8 cellular contexts compared by ENCODE assay signal in the genomic region with DNA sequence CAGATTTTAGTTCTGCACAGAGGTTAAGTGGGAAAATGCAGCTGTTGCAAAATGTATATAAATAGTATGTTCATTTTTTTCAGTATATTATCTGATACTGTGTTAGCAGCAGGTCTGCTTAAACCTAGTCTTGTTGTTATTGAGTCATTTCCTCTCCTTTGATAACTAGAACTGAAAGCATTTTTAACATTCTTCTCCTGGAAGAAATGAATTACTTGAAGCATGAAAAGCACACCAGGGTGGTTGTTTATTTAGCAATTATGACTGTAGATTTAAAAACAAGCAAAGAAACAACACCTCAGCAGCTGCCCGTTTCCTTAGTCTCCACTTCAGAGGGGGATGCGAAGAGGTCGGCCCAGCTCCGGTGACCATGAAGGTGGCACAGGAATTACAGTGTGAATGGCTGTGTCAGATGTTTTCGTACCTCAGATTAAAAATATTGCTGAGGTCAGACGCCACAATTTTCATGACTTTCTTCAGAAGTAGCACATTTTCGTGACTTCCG. TPM values are rescaled to one million over a fixed set of nuclear protein-coding genes. Genes with fewer than 3 reads are reported as not detected.
A peak's percentile ranks its signal among the peaks of the same experiment; 100 is the strongest.
DNase-seq lines count a peak whose midpoint lies in the region; ATAC-seq, FAIRE-seq and TF ChIP-seq lines count a peak whose summit lies in the region.

No MANE protein-coding gene starts in this region.

- TF ChIP-seq POLR2A in A549 (IDR thresholded peaks at IDR 0.05; ENCODE audit: low read length) = no peak

- POLR2A ChIA-PET in A549 (lab: Yijun Ruan, JAX) = interaction anchor here (1.2 to 1.5 kb wide), 2 partner anchors 52 to 108 kb away, joined by 3 to 4 read pairs; no protein-coding TSS in a partner anchor

- TF ChIP-seq CTCF in A549 (IDR thresholded peaks at IDR 0.05) = no peak
- no peak for TF ChIP-seq CTCF in colonic mucosa (IDR thresholded peaks at IDR 0.05)

- peak in 1 of 2 experiments; percentile 39 for DNase-seq in A549 (ENCODE audit: low read depth in 1 of 2, low spot score in 1 of 2)
- peak; percentile 63 for DNase-seq in HCEC 1CT
- peak; percentile 40 for DNase-seq in activated CD4-positive, CD25-positive, alpha-beta regulatory T cell treated with anti-CD3 and anti-CD28 coated beads, Interleukin-2, amount 50 U/mL, for 72 hours
- DNase-seq in glomerular visceral epithelial cell (ENCODE audit: extremely low spot score) = peak; percentile 69
- no peak for DNase-seq in colonic mucosa
- DNase-seq in HT-29 (ENCODE audit: low spot score) = no peak
- no peak for DNase-seq in NCI-H2227 treated with DMSO at 0.1 percent for 48 hours (lab: John Stamatoyannopoulos, UW)

- TF ChIP-seq RAD21 in A549 (conservative IDR thresholded peaks at IDR 0.05 in 1 of 2, IDR thresholded peaks at IDR 0.05 in 1 of 2) = peak in 1 of 2 experiments; percentile 18; a peak in 1 of 5 replicates

- H3K9me3 ChIP-seq in A549 = no peaks in the 10 kb centered on the region
- H3K9me3 ChIP-seq in colonic mucosa = no peaks in the 10 kb centered on the region

- H3K4me3 ChIP-seq in A549 = no peak overlapping the region
- H3K4me3 ChIP-seq in colonic mucosa = no peak overlapping the region

- H3K27ac ChIP-seq in A549 (peak overlapping the region; percentile 79 to 88), colonic mucosa (no peak overlapping the region)

- peak; percentile 82 to 84; a peak in 4 of 5 replicates for TF ChIP-seq EP300 in A549 (IDR thresholded peaks at IDR 0.05)

- CTCF ChIA-PET in A549 (lab: Yijun Ruan, JAX) = interaction anchor here (2.0 to 4.5 kb wide), 2 partner anchors 17 to 99 kb away, joined by 4 to 23 read pairs; no protein-coding TSS in a partner anchor

- H3K4me1 ChIP-seq in A549 (peaks cover 78% of the 10 kb centered on the region), colonic mucosa (no peaks in the 10 kb centered on the region)

- peak overlapping the region; percentile 54 for H3K4me2 ChIP-seq in A549

- intact Hi-C loops in colonic mucosa (cut with DNase I) = no loop called here

- no peak overlapping the region for H3K9ac ChIP-seq in colonic mucosa (ENCODE audit: low read depth in 2 of 2, low read length in 2 of 2)

- H3K27me3 ChIP-seq in colonic mucosa = no peaks in the 10 kb centered on the region

- no peaks in the 10 kb centered on the region for H3K36me3 ChIP-seq in colonic mucosa

- FAIRE-seq in A549 (lab: Jason Lieb, UNC) = no peak

- ATAC-seq in A549 = peak; percentile 45 to 58; a peak in 5 of 6 replicates
- no peak for ATAC-seq in HG02938 (IDR thresholded peaks at IDR 0.05; ENCODE audit: unreplicated experiment)

- whole genome bisulfite sequencing in A549 (ENCODE audit: missing lambda C conversion rate) = 29% methylated on average over 8 of the region's 8 CpGs

TF ChIP-seq in A549, 52 proteins besides CTCF, POLR2A, EP300 and RAD21:
- TF ChIP-seq MAX (IDR thresholded peaks at IDR 0.05) (peak; percentile 28; the same call in 1 of the 2 replicates), HOXB13 (CRISPR knock-in tag; IDR thresholded peaks at IDR 0.05; ENCODE audit: low read depth) (no peak), ZNF302 (CRISPR knock-in tag; IDR thresholded peaks at IDR 0.05) (no peak), NFE2L2 (conservative IDR thresholded peaks at IDR 0.05; ENCODE audit: low read length) (no peak), ZFP36 (IDR thresholded peaks at IDR 0.05; ENCODE audit: borderline replicate concordance, partially characterized antibody) (no peak), JUNB (IDR thresholded peaks at IDR 0.05) (peak; percentile 87), FOSL2 (IDR thresholded peaks at IDR 0.05) (peak; percentile 50), FOSL2 (CRISPR knock-in tag; IDR thresholded peaks at IDR 0.05) (peak; percentile 54), JUN (IDR thresholded peaks at IDR 0.05) (peak in 1 of 2 experiments; percentile 67; a peak in 1 of 5 replicates), CEBPB (IDR thresholded peaks at IDR 0.05) (peak; percentile 44 to 56; a peak in 2 of 4 replicates), RFX5 (IDR thresholded peaks at IDR 0.05) (no peak), CBX2 (IDR thresholded peaks at IDR 0.05; ENCODE audit: borderline replicate concordance, low read depth) (no peak), CHD4 (IDR thresholded peaks at IDR 0.05; ENCODE audit: borderline replicate concordance) (no peak), GATA3 (IDR thresholded peaks at IDR 0.05; ENCODE audit: borderline replicate concordance) (peak; percentile 88)

RNA-seq across cellular contexts. Expression of gene GOPC, which starts 53.5 kb away (rescaled TPM):
- polyA plus RNA-seq in A549 (2011; rRNA removed) (27.8 and 38.9 TPM in 2 replicates), A549 (2017; fragmentation: RNase III; extraction: RNeasy Plus Mini Kit Qiagen cat#74134 plus additional on column Dnase treatment) (30.7 to 33.1 TPM (median 33.0 TPM) in 3 replicates)
- polyA plus RNA-seq in A549 (2012; cell fraction: cytosol; rRNA removed) = 7.0 and 7.8 TPM in 2 replicates
- 4.9 and 6.8 TPM in 2 replicates for polyA plus RNA-seq in A549 (2012; cell fraction: nucleus; rRNA removed)
- 9.4 and 9.8 TPM in 2 replicates for polyA minus RNA-seq in A549 (2011; rRNA and poly(A)+ RNA removed)
- 10 to 100 TPM; 21.0 to 28.4 TPM for total RNA-seq in colonic mucosa
- 8.2 and 9.5 TPM in 2 replicates for total RNA-seq in HT-29 (2014; rRNA removed; shearing (Covaris generic))

Comparison
In these comparisons a context has a peak if more than half of its experiments do, and no peak if none do; other contexts are left out.
1. DNase-seq: peak in HCEC 1CT (single experiment), activated CD4-positive, CD25-positive, alpha-beta regulatory T cell treated with anti-CD3 and anti-CD28 coated beads, Interleukin-2, amount 50 U/mL, for 72 hours (single experiment) and glomerular visceral epithelial cell (single experiment); none in colonic mucosa (single experiment), HT-29 (single experiment) and NCI-H2227 treated with DMSO at 0.1 percent for 48 hours (single experiment).